ENCODE assay signal across 1 cellular context in the genomic region with DNA sequence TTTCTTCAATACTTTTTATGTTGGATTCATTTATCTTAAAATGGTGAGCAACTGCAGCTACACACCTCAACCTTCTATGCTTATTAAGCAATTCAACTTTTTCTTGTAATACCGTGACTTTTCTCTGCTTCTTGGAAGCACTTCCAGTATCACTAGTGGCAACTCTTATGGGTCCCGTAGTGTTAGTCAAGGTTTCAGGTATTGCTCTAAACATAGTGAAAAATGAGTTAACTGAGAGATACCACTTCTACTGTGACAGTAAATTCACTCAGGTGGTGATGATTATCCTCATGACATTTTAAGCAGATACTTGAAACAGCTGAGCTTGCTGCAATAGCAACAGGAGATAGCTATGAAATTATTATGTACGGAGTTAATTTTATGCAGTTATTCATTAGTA.
TF ChIP-seq lines count a peak whose summit lies in the region.

No MANE protein-coding gene starts in this region.

TF ChIP-seq in SK-N-SH, 30 proteins besides CTCF, POLR2A, EP300 and RAD21 (continued from another document):
- TF ChIP-seq, protein P1, sequence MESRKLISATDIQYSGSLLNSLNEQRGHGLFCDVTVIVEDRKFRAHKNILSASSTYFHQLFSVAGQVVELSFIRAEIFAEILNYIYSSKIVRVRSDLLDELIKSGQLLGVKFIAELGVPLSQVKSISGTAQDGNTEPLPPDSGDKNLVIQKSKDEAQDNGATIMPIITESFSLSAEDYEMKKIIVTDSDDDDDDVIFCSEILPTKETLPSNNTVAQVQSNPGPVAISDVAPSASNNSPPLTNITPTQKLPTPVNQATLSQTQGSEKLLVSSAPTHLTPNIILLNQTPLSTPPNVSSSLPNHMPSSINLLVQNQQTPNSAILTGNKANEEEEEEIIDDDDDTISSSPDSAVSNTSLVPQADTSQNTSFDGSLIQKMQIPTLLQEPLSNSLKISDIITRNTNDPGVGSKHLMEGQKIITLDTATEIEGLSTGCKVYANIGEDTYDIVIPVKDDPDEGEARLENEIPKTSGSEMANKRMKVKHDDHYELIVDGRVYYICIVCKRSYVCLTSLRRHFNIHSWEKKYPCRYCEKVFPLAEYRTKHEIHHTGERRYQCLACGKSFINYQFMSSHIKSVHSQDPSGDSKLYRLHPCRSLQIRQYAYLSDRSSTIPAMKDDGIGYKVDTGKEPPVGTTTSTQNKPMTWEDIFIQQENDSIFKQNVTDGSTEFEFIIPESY (IDR thresholded peaks at IDR 0.05; ENCODE audit: borderline replicate concordance, low read depth), result no peak
- TF ChIP-seq GATA2 (CRISPR knock-in tag; IDR thresholded peaks at IDR 0.05), result no peak
- TF ChIP-seq REST (IDR thresholded peaks at IDR 0.05; ENCODE audit: low read depth, low read length), result no peak
